4 cellular contexts compared by ENCODE assay signal in genomic region chr17:21744621-21745020, GRCh38. TPM values are rescaled to one million over a fixed set of nuclear protein-coding genes. Genes with fewer than 3 reads are reported as not detected.
"Had no signal": no experiment of that assay in that cellular context is flagged by ENCODE, and none has a peak within 500 bp of the region (broad histone marks: within the 10 kb centered on the region; RNA-seq: fewer than 3 reads in every experiment).

No MANE protein-coding gene starts in this region.

RNA-seq across cellular contexts. Expression of gene KCNJ18, which starts 52.3 kb away (rescaled TPM):
- total RNA-seq: LHCN-M2, M059J, MCF 10A, NCI-H460 had no signal
